6 cellular contexts compared by ENCODE assay signal in genomic region chr12:56410768-56411167, GRCh38. TPM values are rescaled to one million over a fixed set of nuclear protein-coding genes. Genes with fewer than 3 reads are reported as not detected.
"Had no signal": no experiment of that assay in that cellular context is flagged by ENCODE, and none has a peak within 500 bp of the region (broad histone marks: within the 10 kb centered on the region; RNA-seq: fewer than 3 reads in every experiment).

No MANE protein-coding gene starts in this region.

- DNase-seq: H9, IMR-90 had no signal

- H3K4me1 Mint-ChIP-seq: GM23338 had no signal

- H3K4me2 ChIP-seq: GM23338 had no signal

- H2AFZ ChIP-seq: GM23338 had no signal

- H3K4me3 Mint-ChIP-seq: GM23338, H9 had no signal

- H3K4me3 ChIP-seq: GM23338, K562 had no signal

- H3K9me3 Mint-ChIP-seq: GM23338, H9 had no signal

- H3K27ac Mint-ChIP-seq: GM23338, H9 had no signal

RNA-seq across cellular contexts. Expression of gene MIP, which starts 43.7 kb away (rescaled TPM):
- total RNA-seq: GM23338, H1, IMR-90 had no signal
- polyA plus RNA-seq: IMR-90 had no signal

RNA-seq across cellular contexts. Expression of gene APOF, which starts 48.1 kb away (rescaled TPM):
- total RNA-seq: GM23338, H1, H9, HT-29, IMR-90 had no signal
- polyA plus RNA-seq: GM23338, H1, IMR-90 had no signal
